In genomic region chr4:39527296-39528055, GRCh38 we compare ENCODE assay signal across 1 cellular context.
TF ChIP-seq lines count a peak whose summit lies in the region.

Gene UGDH (minus strand): TSS chr4:39527439. CDS start chr4:39521512, 5,927 bp downstream.

TF ChIP-seq in K562, 482 proteins besides CTCF, POLR2A, EP300 and RAD21 (continued from another document and continues in another):
- TF ChIP-seq, protein P1, sequence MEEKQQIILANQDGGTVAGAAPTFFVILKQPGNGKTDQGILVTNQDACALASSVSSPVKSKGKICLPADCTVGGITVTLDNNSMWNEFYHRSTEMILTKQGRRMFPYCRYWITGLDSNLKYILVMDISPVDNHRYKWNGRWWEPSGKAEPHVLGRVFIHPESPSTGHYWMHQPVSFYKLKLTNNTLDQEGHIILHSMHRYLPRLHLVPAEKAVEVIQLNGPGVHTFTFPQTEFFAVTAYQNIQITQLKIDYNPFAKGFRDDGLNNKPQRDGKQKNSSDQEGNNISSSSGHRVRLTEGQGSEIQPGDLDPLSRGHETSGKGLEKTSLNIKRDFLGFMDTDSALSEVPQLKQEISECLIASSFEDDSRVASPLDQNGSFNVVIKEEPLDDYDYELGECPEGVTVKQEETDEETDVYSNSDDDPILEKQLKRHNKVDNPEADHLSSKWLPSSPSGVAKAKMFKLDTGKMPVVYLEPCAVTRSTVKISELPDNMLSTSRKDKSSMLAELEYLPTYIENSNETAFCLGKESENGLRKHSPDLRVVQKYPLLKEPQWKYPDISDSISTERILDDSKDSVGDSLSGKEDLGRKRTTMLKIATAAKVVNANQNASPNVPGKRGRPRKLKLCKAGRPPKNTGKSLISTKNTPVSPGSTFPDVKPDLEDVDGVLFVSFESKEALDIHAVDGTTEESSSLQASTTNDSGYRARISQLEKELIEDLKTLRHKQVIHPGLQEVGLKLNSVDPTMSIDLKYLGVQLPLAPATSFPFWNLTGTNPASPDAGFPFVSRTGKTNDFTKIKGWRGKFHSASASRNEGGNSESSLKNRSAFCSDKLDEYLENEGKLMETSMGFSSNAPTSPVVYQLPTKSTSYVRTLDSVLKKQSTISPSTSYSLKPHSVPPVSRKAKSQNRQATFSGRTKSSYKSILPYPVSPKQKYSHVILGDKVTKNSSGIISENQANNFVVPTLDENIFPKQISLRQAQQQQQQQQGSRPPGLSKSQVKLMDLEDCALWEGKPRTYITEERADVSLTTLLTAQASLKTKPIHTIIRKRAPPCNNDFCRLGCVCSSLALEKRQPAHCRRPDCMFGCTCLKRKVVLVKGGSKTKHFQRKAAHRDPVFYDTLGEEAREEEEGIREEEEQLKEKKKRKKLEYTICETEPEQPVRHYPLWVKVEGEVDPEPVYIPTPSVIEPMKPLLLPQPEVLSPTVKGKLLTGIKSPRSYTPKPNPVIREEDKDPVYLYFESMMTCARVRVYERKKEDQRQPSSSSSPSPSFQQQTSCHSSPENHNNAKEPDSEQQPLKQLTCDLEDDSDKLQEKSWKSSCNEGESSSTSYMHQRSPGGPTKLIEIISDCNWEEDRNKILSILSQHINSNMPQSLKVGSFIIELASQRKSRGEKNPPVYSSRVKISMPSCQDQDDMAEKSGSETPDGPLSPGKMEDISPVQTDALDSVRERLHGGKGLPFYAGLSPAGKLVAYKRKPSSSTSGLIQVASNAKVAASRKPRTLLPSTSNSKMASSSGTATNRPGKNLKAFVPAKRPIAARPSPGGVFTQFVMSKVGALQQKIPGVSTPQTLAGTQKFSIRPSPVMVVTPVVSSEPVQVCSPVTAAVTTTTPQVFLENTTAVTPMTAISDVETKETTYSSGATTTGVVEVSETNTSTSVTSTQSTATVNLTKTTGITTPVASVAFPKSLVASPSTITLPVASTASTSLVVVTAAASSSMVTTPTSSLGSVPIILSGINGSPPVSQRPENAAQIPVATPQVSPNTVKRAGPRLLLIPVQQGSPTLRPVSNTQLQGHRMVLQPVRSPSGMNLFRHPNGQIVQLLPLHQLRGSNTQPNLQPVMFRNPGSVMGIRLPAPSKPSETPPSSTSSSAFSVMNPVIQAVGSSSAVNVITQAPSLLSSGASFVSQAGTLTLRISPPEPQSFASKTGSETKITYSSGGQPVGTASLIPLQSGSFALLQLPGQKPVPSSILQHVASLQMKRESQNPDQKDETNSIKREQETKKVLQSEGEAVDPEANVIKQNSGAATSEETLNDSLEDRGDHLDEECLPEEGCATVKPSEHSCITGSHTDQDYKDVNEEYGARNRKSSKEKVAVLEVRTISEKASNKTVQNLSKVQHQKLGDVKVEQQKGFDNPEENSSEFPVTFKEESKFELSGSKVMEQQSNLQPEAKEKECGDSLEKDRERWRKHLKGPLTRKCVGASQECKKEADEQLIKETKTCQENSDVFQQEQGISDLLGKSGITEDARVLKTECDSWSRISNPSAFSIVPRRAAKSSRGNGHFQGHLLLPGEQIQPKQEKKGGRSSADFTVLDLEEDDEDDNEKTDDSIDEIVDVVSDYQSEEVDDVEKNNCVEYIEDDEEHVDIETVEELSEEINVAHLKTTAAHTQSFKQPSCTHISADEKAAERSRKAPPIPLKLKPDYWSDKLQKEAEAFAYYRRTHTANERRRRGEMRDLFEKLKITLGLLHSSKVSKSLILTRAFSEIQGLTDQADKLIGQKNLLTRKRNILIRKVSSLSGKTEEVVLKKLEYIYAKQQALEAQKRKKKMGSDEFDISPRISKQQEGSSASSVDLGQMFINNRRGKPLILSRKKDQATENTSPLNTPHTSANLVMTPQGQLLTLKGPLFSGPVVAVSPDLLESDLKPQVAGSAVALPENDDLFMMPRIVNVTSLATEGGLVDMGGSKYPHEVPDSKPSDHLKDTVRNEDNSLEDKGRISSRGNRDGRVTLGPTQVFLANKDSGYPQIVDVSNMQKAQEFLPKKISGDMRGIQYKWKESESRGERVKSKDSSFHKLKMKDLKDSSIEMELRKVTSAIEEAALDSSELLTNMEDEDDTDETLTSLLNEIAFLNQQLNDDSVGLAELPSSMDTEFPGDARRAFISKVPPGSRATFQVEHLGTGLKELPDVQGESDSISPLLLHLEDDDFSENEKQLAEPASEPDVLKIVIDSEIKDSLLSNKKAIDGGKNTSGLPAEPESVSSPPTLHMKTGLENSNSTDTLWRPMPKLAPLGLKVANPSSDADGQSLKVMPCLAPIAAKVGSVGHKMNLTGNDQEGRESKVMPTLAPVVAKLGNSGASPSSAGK (IDR thresholded peaks at IDR 0.05), result no peak
- no peak for TF ChIP-seq RHOXF2B (CRISPR knock-in tag; conservative IDR thresholded peaks at IDR 0.05)
- TF ChIP-seq SMAD4 (CRISPR knock-in tag; conservative IDR thresholded peaks at IDR 0.05), result peak; percentile 73
- no peak for TF ChIP-seq SIX5 (IDR thresholded peaks at IDR 0.05; ENCODE audit: borderline replicate concordance in 1 of 2, insufficient read depth in 1 of 2, low read depth in 1 of 2, low read length in 2 of 2)
- no peak for TF ChIP-seq SRSF1 (IDR thresholded peaks at IDR 0.05; ENCODE audit: low read depth, low read length)
- no peak for TF ChIP-seq HLTF (IDR thresholded peaks at IDR 0.05)
- no peak for TF ChIP-seq ILF3 (IDR thresholded peaks at IDR 0.05; ENCODE audit: borderline replicate concordance)
- peak; percentile 92 for TF ChIP-seq SUPT5H (IDR thresholded peaks at IDR 0.05)
- TF ChIP-seq, protein P2, sequence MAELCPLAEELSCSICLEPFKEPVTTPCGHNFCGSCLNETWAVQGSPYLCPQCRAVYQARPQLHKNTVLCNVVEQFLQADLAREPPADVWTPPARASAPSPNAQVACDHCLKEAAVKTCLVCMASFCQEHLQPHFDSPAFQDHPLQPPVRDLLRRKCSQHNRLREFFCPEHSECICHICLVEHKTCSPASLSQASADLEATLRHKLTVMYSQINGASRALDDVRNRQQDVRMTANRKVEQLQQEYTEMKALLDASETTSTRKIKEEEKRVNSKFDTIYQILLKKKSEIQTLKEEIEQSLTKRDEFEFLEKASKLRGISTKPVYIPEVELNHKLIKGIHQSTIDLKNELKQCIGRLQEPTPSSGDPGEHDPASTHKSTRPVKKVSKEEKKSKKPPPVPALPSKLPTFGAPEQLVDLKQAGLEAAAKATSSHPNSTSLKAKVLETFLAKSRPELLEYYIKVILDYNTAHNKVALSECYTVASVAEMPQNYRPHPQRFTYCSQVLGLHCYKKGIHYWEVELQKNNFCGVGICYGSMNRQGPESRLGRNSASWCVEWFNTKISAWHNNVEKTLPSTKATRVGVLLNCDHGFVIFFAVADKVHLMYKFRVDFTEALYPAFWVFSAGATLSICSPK (IDR thresholded peaks at IDR 0.05; ENCODE audit: borderline replicate concordance), result no peak
- TF ChIP-seq ZNF398 (CRISPR knock-in tag; IDR thresholded peaks at IDR 0.05), result no peak
- TF ChIP-seq ZNF77 (CRISPR knock-in tag; IDR thresholded peaks at IDR 0.05), result no peak
- TF ChIP-seq, protein P3, sequence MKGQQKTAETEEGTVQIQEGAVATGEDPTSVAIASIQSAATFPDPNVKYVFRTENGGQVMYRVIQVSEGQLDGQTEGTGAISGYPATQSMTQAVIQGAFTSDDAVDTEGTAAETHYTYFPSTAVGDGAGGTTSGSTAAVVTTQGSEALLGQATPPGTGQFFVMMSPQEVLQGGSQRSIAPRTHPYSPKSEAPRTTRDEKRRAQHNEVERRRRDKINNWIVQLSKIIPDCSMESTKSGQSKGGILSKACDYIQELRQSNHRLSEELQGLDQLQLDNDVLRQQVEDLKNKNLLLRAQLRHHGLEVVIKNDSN (CRISPR knock-in tag; IDR thresholded peaks at IDR 0.05), result peak; percentile 52
- TF ChIP-seq ZNF584 (CRISPR knock-in tag; IDR thresholded peaks at IDR 0.05; ENCODE audit: low read depth), result no peak
- TF ChIP-seq SRF (CRISPR knock-in tag; IDR thresholded peaks at IDR 0.05), result peak in 1 of 2 experiments; percentile 53; a peak in 2 of 4 replicates
- TF ChIP-seq CHD4 (IDR thresholded peaks at IDR 0.05; ENCODE audit: insufficient read depth, insufficient replicate concordance, low read depth, low read length, poor library complexity, severe bottlenecking), result no peak
- no peak for TF ChIP-seq CBX5 (IDR thresholded peaks at IDR 0.05; ENCODE audit: borderline replicate concordance, low read depth)
- TF ChIP-seq ZNF408 (CRISPR knock-in tag; IDR thresholded peaks at IDR 0.05; ENCODE audit: low read depth), result no peak
- TF ChIP-seq SRSF3 (IDR thresholded peaks at IDR 0.05; ENCODE audit: insufficient read depth, low read length), result no peak
- TF ChIP-seq GTF3C2 (IDR thresholded peaks at IDR 0.05; ENCODE audit: borderline replicate concordance, extremely low read depth, insufficient read length), result no peak
- no peak for TF ChIP-seq RFX7 (CRISPR knock-in tag; IDR thresholded peaks at IDR 0.05)
- no peak for TF ChIP-seq ZNF3 (CRISPR knock-in tag; IDR thresholded peaks at IDR 0.05)
- TF ChIP-seq, protein P4, sequence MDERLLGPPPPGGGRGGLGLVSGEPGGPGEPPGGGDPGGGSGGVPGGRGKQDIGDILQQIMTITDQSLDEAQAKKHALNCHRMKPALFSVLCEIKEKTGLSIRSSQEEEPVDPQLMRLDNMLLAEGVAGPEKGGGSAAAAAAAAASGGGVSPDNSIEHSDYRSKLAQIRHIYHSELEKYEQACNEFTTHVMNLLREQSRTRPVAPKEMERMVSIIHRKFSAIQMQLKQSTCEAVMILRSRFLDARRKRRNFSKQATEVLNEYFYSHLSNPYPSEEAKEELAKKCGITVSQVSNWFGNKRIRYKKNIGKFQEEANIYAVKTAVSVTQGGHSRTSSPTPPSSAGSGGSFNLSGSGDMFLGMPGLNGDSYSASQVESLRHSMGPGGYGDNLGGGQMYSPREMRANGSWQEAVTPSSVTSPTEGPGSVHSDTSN (CRISPR knock-in tag; IDR thresholded peaks at IDR 0.05; ENCODE audit: low read depth), result no peak
- TF ChIP-seq, protein P4 (tag; conservative IDR thresholded peaks at IDR 0.05; ENCODE audit: low read depth), result no peak
- TF ChIP-seq KLF13 (tag; IDR thresholded peaks at IDR 0.05; ENCODE audit: borderline replicate concordance, low read depth), result peak; percentile 69
- TF ChIP-seq, protein P5, sequence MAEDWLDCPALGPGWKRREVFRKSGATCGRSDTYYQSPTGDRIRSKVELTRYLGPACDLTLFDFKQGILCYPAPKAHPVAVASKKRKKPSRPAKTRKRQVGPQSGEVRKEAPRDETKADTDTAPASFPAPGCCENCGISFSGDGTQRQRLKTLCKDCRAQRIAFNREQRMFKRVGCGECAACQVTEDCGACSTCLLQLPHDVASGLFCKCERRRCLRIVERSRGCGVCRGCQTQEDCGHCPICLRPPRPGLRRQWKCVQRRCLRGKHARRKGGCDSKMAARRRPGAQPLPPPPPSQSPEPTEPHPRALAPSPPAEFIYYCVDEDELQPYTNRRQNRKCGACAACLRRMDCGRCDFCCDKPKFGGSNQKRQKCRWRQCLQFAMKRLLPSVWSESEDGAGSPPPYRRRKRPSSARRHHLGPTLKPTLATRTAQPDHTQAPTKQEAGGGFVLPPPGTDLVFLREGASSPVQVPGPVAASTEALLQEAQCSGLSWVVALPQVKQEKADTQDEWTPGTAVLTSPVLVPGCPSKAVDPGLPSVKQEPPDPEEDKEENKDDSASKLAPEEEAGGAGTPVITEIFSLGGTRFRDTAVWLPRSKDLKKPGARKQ (CRISPR knock-in tag; IDR thresholded peaks at IDR 0.05), result no peak
- TF ChIP-seq, protein P6, sequence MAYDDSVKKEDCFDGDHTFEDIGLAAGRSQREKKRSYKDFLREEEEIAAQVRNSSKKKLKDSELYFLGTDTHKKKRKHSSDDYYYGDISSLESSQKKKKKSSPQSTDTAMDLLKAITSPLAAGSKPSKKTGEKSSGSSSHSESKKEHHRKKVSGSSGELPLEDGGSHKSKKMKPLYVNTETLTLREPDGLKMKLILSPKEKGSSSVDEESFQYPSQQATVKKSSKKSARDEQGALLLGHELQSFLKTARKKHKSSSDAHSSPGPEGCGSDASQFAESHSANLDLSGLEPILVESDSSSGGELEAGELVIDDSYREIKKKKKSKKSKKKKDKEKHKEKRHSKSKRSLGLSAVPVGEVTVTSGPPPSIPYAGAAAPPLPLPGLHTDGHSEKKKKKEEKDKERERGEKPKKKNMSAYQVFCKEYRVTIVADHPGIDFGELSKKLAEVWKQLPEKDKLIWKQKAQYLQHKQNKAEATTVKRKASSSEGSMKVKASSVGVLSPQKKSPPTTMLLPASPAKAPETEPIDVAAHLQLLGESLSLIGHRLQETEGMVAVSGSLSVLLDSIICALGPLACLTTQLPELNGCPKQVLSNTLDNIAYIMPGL (CRISPR knock-in tag; IDR thresholded peaks at IDR 0.05), result no peak
- TF ChIP-seq ZNF263 (CRISPR knock-in tag; IDR thresholded peaks at IDR 0.05; ENCODE audit: borderline replicate concordance), result no peak; the same call in 1 of the 2 replicates
- no peak for TF ChIP-seq RFX1 (IDR thresholded peaks at IDR 0.05)
